In the genomic region with DNA sequence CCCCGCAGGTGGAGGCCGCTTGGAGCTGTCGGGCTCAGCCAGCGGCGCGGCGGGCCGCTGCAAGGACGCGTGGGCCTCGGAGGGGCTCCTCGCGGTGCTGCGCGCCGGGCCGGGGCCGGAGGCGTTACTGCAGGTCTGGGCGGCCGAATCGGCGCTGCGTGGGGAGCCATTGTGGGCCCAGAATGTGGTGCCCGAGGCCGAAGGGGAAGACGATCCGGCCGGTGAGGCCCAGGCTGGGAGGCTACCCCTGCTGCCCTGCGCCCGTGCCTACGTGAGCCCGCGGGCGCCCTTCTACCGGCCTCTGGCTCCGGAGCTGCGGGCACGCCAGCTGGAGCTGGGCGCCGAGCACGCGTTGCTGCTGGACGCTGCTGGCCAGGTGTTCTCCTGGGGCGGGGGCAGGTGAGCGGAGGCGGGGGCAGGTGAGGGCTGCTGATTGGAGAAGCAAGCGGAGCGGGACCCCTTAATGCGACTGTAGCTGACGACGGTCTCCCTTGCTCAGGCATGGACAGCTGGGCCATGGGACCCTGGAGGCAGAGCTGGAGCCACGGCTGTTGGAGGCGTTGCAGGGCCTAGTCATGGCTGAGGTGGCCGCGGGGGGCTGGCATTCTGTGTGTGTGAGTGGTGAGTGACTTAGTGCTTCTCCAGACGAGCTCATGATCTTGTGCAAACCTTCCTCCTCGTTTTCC, we compare ENCODE assay signal across 8 cellular contexts. TPM values are rescaled to one million over a fixed set of nuclear protein-coding genes. Genes with fewer than 3 reads are reported as not detected.
A peak's percentile ranks its signal among the peaks of the same experiment; 100 is the strongest.
DNase-seq lines count a peak whose midpoint lies in the region; ATAC-seq and TF ChIP-seq lines count a peak whose summit lies in the region.

No MANE protein-coding gene starts in this region.

- peak; percentile 16 for ATAC-seq in Right ventricle myocardium superior (ENCODE audit: poor library complexity)

- no peaks in the 10 kb centered on the region for H3K9me3 Mint-ChIP-seq in activated CD4-positive, alpha-beta memory T cell treated with anti-CD3 and anti-CD28 coated beads for 36 hours

- no peaks in the 10 kb centered on the region for H3K79me2 ChIP-seq in parathyroid adenoma

- H3K4me3 Mint-ChIP-seq in activated CD4-positive, alpha-beta memory T cell treated with anti-CD3 and anti-CD28 coated beads for 36 hours: peak overlapping the region; percentile 44

- no peak overlapping the region for H3K27ac Mint-ChIP-seq in activated CD4-positive, alpha-beta memory T cell treated with anti-CD3 and anti-CD28 coated beads for 36 hours

- peaks cover 36% of the 10 kb centered on the region for H3K36me3 Mint-ChIP-seq in activated CD4-positive, alpha-beta memory T cell treated with anti-CD3 and anti-CD28 coated beads for 36 hours

- POLR2A ChIA-PET in activated CD4-positive, alpha-beta memory T cell treated with anti-CD3 and anti-CD28 coated beads for 36 hours (lab: Charles Lee): interaction anchor here (0.9 to 1.3 kb wide), 3 partner anchors 21 to 28 kb away, joined by 3 to 5 read pairs (median 3); no protein-coding TSS in a partner anchor

- H3K27me3 ChIP-seq in parathyroid adenoma (ENCODE audit: control insufficient read depth, insufficient read depth, low read length): no peaks in the 10 kb centered on the region

- DNase-seq in G401 (ENCODE audit: low spot score) (peak; percentile 55), Right ventricle myocardium superior (no peak), HK-2 (ENCODE audit: unreplicated experiment) (no peak), Ammon's horn (ENCODE audit: low spot score) (no peak), HuH-7.5 (ENCODE audit: low spot score) (no peak)
- DNase-seq in activated CD4-positive, alpha-beta memory T cell treated with anti-CD3 and anti-CD28 coated beads for 36 hours: no peak
- DNase-seq in activated CD4-positive, alpha-beta T cell treated with anti-CD3 and anti-CD28 coated beads for 1 hour: no peak

- in situ Hi-C loops in G401 (cut with HindIII; ENCODE audit: low sequenced_read_pairs): no loop called here

- H3K4me1 ChIP-seq in parathyroid adenoma: peaks cover 2% of the 10 kb centered on the region

- peak overlapping the region; percentile 43 for H3K9ac ChIP-seq in parathyroid adenoma

- peak overlapping the region; percentile 22 for H3K27ac ChIP-seq in parathyroid adenoma

- H3K4me1 Mint-ChIP-seq in activated CD4-positive, alpha-beta memory T cell treated with anti-CD3 and anti-CD28 coated beads for 36 hours (ENCODE audit: low read depth): peaks cover 14% of the 10 kb centered on the region

- no peaks in the 10 kb centered on the region for H3K9me3 ChIP-seq in parathyroid adenoma (ENCODE audit: control insufficient read depth, low read length)

- TF ChIP-seq CTCF in parathyroid adenoma (IDR thresholded peaks at IDR 0.05): no peak

- intact Hi-C loops in activated CD4-positive, alpha-beta memory T cell treated with anti-CD3 and anti-CD28 coated beads for 36 hours (cut with micrococcal nuclease): loop anchor here (2.0 kb wide), 1 partner anchor 314 kb away; no protein-coding TSS in a partner anchor
- intact Hi-C loops in Right ventricle myocardium superior (cut with DNase I): loop anchor here (5.0 kb wide), 1 partner anchor 315 kb away; no protein-coding TSS in a partner anchor

- H3K36me3 ChIP-seq in parathyroid adenoma (ENCODE audit: control insufficient read depth, insufficient read depth, low read length): no peaks in the 10 kb centered on the region

- CTCF ChIA-PET in activated CD4-positive, alpha-beta memory T cell treated with anti-CD3 and anti-CD28 coated beads for 36 hours (lab: Charles Lee): interaction anchor here (0.7 to 7.7 kb wide), 20 partner anchors 9 to 315 kb away, joined by 3 to 106 read pairs (median 6); partner anchors contain the start of genes HDDC3, UNC45A and VPS33B

- H3K4me3 ChIP-seq in parathyroid adenoma (ENCODE audit: low read depth, low read length): peak overlapping the region; percentile 61

- H3K4me2 ChIP-seq in parathyroid adenoma (ENCODE audit: low read length): peak overlapping the region; percentile 90

- H2AFZ ChIP-seq in parathyroid adenoma: peak overlapping the region; percentile 89

- H3K27me3 Mint-ChIP-seq in activated CD4-positive, alpha-beta memory T cell treated with anti-CD3 and anti-CD28 coated beads for 36 hours: no peaks in the 10 kb centered on the region

RNA-seq across cellular contexts. Expression of gene RCCD1, which starts 2.6 kb away (rescaled TPM):
- 0.14 TPM in 1 of 2 replicates, not detected in the other for total RNA-seq in G401 (2014; rRNA removed; shearing (Covaris generic))
- 10 to 100 TPM; 39.9 to 41.4 TPM for total RNA-seq in activated CD4-positive, alpha-beta memory T cell treated with anti-CD3 and anti-CD28 coated beads for 36 hours
- total RNA-seq in Right ventricle myocardium superior: 9.3 TPM

RNA-seq across cellular contexts. Expression of gene UNC45A, which starts 22.2 kb away (rescaled TPM):
- total RNA-seq in G401 (2014; rRNA removed; shearing (Covaris generic)): 99.2 and 113 TPM in 2 replicates
- total RNA-seq in activated CD4-positive, alpha-beta memory T cell treated with anti-CD3 and anti-CD28 coated beads for 36 hours: 10 to 100 TPM; 71.1 to 74.3 TPM
- 26.5 TPM for total RNA-seq in Right ventricle myocardium superior

RNA-seq across cellular contexts. Expression of gene HDDC3, which starts 24.9 kb away (rescaled TPM):
- 10.8 and 17.1 TPM in 2 replicates for total RNA-seq in G401 (2014; rRNA removed; shearing (Covaris generic))
- total RNA-seq in activated CD4-positive, alpha-beta memory T cell treated with anti-CD3 and anti-CD28 coated beads for 36 hours: 10 to 100 TPM; 45.0 to 45.8 TPM
- 15.5 TPM for total RNA-seq in Right ventricle myocardium superior

RNA-seq across cellular contexts. Expression of gene PRC1, which starts 37.1 kb away (rescaled TPM):
- total RNA-seq in G401 (2014; rRNA removed; shearing (Covaris generic)): 138 and 140 TPM in 2 replicates
- 100 to 1,000 TPM; 151 to 158 TPM for total RNA-seq in activated CD4-positive, alpha-beta memory T cell treated with anti-CD3 and anti-CD28 coated beads for 36 hours
- 3.7 TPM for total RNA-seq in Right ventricle myocardium superior

RNA-seq across cellular contexts. Expression of gene MAN2A2, which starts 54.1 kb away (rescaled TPM):
- 23.8 and 33.4 TPM in 2 replicates for total RNA-seq in G401 (2014; rRNA removed; shearing (Covaris generic))
- 10 to 100 TPM; 98.1 to 99.2 TPM for total RNA-seq in activated CD4-positive, alpha-beta memory T cell treated with anti-CD3 and anti-CD28 coated beads for 36 hours
- 130 TPM for total RNA-seq in Right ventricle myocardium superior
